Comparison of ENCODE assay signal across 12 cellular contexts in the genomic region with DNA sequence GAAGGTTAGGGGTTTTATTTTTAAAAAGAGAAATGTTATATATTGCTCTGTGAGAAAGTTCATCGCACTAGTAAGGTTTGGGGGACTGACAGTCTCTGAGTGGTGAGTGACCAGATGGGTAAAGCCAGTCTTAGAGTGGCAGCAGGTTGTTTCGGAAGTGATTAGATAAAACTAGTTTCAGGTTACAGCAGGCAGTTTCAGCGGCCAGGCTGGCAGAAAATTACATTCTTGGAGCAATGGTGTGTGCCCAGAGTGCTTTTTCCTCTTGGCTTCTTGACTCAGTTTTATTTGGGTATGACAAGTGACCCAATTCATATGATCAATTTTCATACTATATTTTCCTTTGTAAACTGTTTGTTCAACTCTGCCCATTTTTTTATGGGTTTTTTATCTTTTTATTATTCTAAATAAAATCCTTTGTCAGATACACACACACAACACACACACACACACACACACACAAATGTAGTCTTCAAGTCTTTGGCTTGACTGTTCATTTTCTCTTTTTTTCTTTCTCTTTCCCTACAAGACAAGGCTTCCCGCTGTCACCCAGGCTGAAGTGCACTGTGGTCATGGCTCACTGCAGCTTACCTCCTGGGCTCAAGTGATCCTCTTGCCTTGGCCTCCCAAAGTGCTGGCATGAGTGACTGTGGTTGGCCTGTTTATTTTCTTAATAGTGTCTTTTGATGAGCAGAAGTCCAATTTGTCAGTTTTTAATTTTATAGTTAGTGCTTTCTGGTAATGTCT. TPM values are rescaled to one million over a fixed set of nuclear protein-coding genes. Genes with fewer than 3 reads are reported as not detected.
A peak's percentile ranks its signal among the peaks of the same experiment; 100 is the strongest.
DNase-seq lines count a peak whose midpoint lies in the region; ATAC-seq, FAIRE-seq and TF ChIP-seq lines count a peak whose summit lies in the region.
"Had no signal": no experiment of that assay in that cellular context is flagged by ENCODE, and none has a peak within 500 bp of the region (broad histone marks: within the 10 kb centered on the region; RNA-seq: fewer than 3 reads in every experiment).

No MANE protein-coding gene starts in this region.

- peaks cover 8% of the 10 kb centered on the region for H3K9me3 ChIP-seq in psoas muscle
- no peaks in the 10 kb centered on the region for H3K9me3 ChIP-seq in BE2C

- H3K36me3 ChIP-seq in bronchial epithelial cell (ENCODE audit: control insufficient read depth, insufficient read depth, low read length): no peaks in the 10 kb centered on the region
- H3K36me3 ChIP-seq in psoas muscle (ENCODE audit: insufficient read depth in 1 of 2, low read depth in 1 of 2): no peaks in the 10 kb centered on the region
- H3K36me3 ChIP-seq in BE2C: no peaks in the 10 kb centered on the region

- DNase-seq in DMS53 (lab: John Stamatoyannopoulos, UW): peak; percentile 57
- no peak for DNase-seq in DMS53 treated with DMSO at 0.1 percent for 48 hours (lab: John Stamatoyannopoulos, UW; ENCODE audit: unreplicated experiment)
- DNase-seq in NCI-H2196 treated with DMSO at 0.1 percent for 48 hours (lab: John Stamatoyannopoulos, UW; ENCODE audit: unreplicated experiment): peak; percentile 83
- peak; percentile 35 for DNase-seq in bronchial epithelial cell (ENCODE audit: low read depth)
- no peak for DNase-seq in psoas muscle
- DNase-seq in urothelium cell line (ENCODE audit: low spot score): no peak
- no peak for DNase-seq in BE2C
- DNase-seq: central memory CD4-positive, alpha-beta T cell; GDM1 had no signal

- H3K4me3 ChIP-seq in bronchial epithelial cell (ENCODE audit: low read depth, low read length) (no peak overlapping the region), psoas muscle (peak overlapping the region; percentile 13), BE2C (ENCODE audit: low read depth, low read length) (no peak overlapping the region)
- H3K4me3 ChIP-seq: gastroesophageal sphincter had no signal

- ATAC-seq in psoas muscle (peak; percentile 82 to 96 (median 88)), HG03378 (IDR thresholded peaks at IDR 0.05; ENCODE audit: unreplicated experiment) (no peak)
- ATAC-seq: gastroesophageal sphincter had no signal

- no peaks in the 10 kb centered on the region for H3K27me3 ChIP-seq in bronchial epithelial cell (ENCODE audit: control insufficient read depth, insufficient read depth, low read length)
- H3K27me3 ChIP-seq in psoas muscle (ENCODE audit: insufficient read depth in 3 of 3, low read length in 2 of 3): no peaks in the 10 kb centered on the region
- H3K27me3 ChIP-seq in BE2C: no peaks in the 10 kb centered on the region
- H3K27me3 ChIP-seq: gastroesophageal sphincter had no signal

- TF ChIP-seq CTCF in bronchial epithelial cell (IDR thresholded peaks at IDR 0.05; ENCODE audit: insufficient read depth, low read length, severe bottlenecking) (no peak), psoas muscle (IDR thresholded peaks at IDR 0.05) (no peak), BE2C (IDR thresholded peaks at IDR 0.05; ENCODE audit: low read depth, low read length) (no peak)

- 32 to 47% (median 43%) methylated on average over 4 of the region's 4 CpGs for WGBS in psoas muscle, 3 donors

- FAIRE-seq in bronchial epithelial cell (lab: Jason Lieb, UNC) (no peak), urothelium cell line (lab: Jason Lieb, UNC) (no peak)

- H3K4me1 ChIP-seq in psoas muscle: peaks cover 37% of the 10 kb centered on the region
- no peaks in the 10 kb centered on the region for H3K4me1 ChIP-seq in BE2C

- intact Hi-C loops in psoas muscle (cut with DNase I): no loop called here

- H3K27ac ChIP-seq in psoas muscle: peak overlapping the region; percentile 48
- H3K27ac ChIP-seq: 22Rv1, gastroesophageal sphincter had no signal

RNA-seq across cellular contexts. Expression of a gene that starts 30.9 kb away (rescaled TPM):
- total RNA-seq in bronchial epithelial cell (63.7 and 76.4 TPM in 2 replicates), psoas muscle (10 to 100 TPM; 28.7 to 42.6 (median 39.6) TPM)
- 10 to 100 TPM; 32.7 to 85.0 (median 32.8) TPM for polyA plus RNA-seq in psoas muscle
- 31.7 TPM for polyA plus RNA-seq in BE2C (2012; ENCODE audit: insufficient read depth, insufficient read length, low read depth)

Comparison
In these comparisons a context has a peak if more than half of its experiments do, and no peak if none do; other contexts are left out.
1. DNase-seq: peak in DMS53 (single experiment), NCI-H2196 treated with DMSO at 0.1 percent for 48 hours (single experiment) and bronchial epithelial cell (single experiment); none in DMS53 treated with DMSO at 0.1 percent for 48 hours (single experiment), psoas muscle (0 of 2), urothelium cell line (single experiment) and BE2C (single experiment).